Comparison of ENCODE assay signal across 16 cellular contexts in the genomic region with DNA sequence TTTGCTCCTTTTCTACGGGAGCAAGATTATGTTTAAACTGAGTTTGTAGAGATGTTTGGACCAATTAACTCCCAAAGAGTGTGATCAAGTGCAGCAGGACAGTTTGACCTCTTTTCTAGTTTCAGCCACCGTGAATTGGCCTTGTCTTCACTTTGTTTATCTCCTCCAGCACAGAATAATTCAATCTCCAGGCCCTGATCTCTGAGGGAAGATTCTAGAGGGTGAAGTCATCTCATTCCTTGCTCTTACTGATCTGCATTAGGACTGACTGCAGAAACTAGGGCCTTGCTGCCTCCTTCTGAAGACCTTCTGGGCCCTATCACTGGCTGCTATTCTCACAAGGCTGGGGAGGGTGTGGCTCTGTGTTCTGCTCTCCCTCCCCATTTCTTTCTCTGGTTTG.
"Had no signal": no experiment of that assay in that cellular context is flagged by ENCODE, and none has a peak within 500 bp of the region (broad histone marks: within the 10 kb centered on the region; RNA-seq: fewer than 3 reads in every experiment).

No MANE protein-coding gene starts in this region.

- ATAC-seq: activated CD4-positive, CD25-positive, alpha-beta regulatory T cell treated with anti-CD3 and anti-CD28 coated beads, Interleukin-2, amount 50 U/mL, for 24 hours; activated CD8-positive, alpha-beta memory T cell treated with anti-CD3 and anti-CD28 coated beads, Interleukin-2, amount 10 ng/mL, durations not matched to agents 7 days and 5 days; activated T-cell treated with anti-CD3 and anti-CD28 coated beads, Interleukin-2, amount 50 U/mL, for 4 hours had no signal

- H3K36me3 ChIP-seq: thyroid gland had no signal

- H3K4me3 ChIP-seq: stomach, thyroid gland had no signal

- H3K27ac ChIP-seq: parathyroid adenoma, stomach, thyroid gland had no signal

- DNase-seq: activated CD8-positive, alpha-beta memory T cell treated with anti-CD3 and anti-CD28 coated beads, Interleukin-2, amount 10 ng/mL, durations not matched to agents 7 days and 5 days; activated gamma-delta T cell; activated T-cell treated with anti-CD3 and anti-CD28 coated beads, Interleukin-2, amount 50 U/mL, for 4 hours; caudate nucleus; cortex of kidney; effector memory CD4-positive, alpha-beta T cell; retina; Right ventricle myocardium superior; stimulated activated CD4-positive, alpha-beta T cell treated with anti-CD3 and anti-CD28 coated beads, Interleukin-15, amount 100 ng/mL, for 24 hours; stimulated activated CD4-positive, alpha-beta T cell treated with anti-CD3 and anti-CD28 coated beads, Interleukin-4, amount 100 ng/mL, for 4 hours; stomach; thyroid gland had no signal

- H3K9me3 ChIP-seq: stomach, thyroid gland had no signal

- H3K4me3 Mint-ChIP-seq: activated CD8-positive, alpha-beta memory T cell treated with anti-CD3 and anti-CD28 coated beads, Interleukin-2, amount 10 ng/mL, durations not matched to agents 7 days and 5 days; activated naive CD8-positive, alpha-beta T cell; activated T-cell treated with anti-CD3 and anti-CD28 coated beads, Interleukin-2, amount 50 U/mL, for 4 hours; neural crest cell had no signal

- H3K27me3 Mint-ChIP-seq: activated CD8-positive, alpha-beta memory T cell treated with anti-CD3 and anti-CD28 coated beads, Interleukin-2, amount 10 ng/mL, durations not matched to agents 7 days and 5 days; activated naive CD8-positive, alpha-beta T cell had no signal

- H3K27ac Mint-ChIP-seq: activated CD8-positive, alpha-beta memory T cell treated with anti-CD3 and anti-CD28 coated beads, Interleukin-2, amount 10 ng/mL, durations not matched to agents 7 days and 5 days; activated naive CD8-positive, alpha-beta T cell had no signal

- H3K27me3 ChIP-seq: stomach, thyroid gland had no signal

- H3K9me3 Mint-ChIP-seq: activated T-cell treated with anti-CD3 and anti-CD28 coated beads, Interleukin-2, amount 50 U/mL, for 4 hours had no signal

- H3K4me1 ChIP-seq: thyroid gland had no signal
